11 cellular contexts compared by ENCODE assay signal in genomic region chr17:77842148-77842905, GRCh38.
DNase-seq lines count a peak whose midpoint lies in the region; ATAC-seq and TF ChIP-seq lines count a peak whose summit lies in the region.
"Had no signal": no experiment of that assay in that cellular context is flagged by ENCODE, and none has a peak within 500 bp of the region (broad histone marks: within the 10 kb centered on the region; RNA-seq: fewer than 3 reads in every experiment).

No MANE protein-coding gene starts in this region.

- peaks cover 7% of the 10 kb centered on the region for H3K4me1 Mint-ChIP-seq in MCF 10A (ENCODE audit: insufficient read depth, unreplicated experiment)
- peaks cover 66% of the 10 kb centered on the region for H3K4me1 Mint-ChIP-seq in stimulated activated naive CD8-positive, alpha-beta T cell treated with anti-CD3 and anti-CD28 coated beads, Interleukin-15, Interleukin-2, amounts not matched to agents 100 ng/mL and 50 ng/mL, for 24 hours (ENCODE audit: low read depth)

- H3K27ac Mint-ChIP-seq in MCF 10A (ENCODE audit: low read depth, unreplicated experiment): no peak overlapping the region
- peak overlapping the region; percentile 85 for H3K27ac Mint-ChIP-seq in stimulated activated naive CD8-positive, alpha-beta T cell treated with anti-CD3 and anti-CD28 coated beads, Interleukin-15, Interleukin-2, amounts not matched to agents 100 ng/mL and 50 ng/mL, for 24 hours

- H3K4me3 ChIP-seq in mammary epithelial cell (replicated peaks in 1 of 3; ENCODE audit: insufficient read depth in 1 of 3, low read depth in 2 of 3, low read length in 3 of 3): no peak overlapping the region
- H3K4me3 ChIP-seq: SJSA1, thoracic aorta had no signal

- H3K27me3 ChIP-seq in mammary epithelial cell (ENCODE audit: insufficient read depth, low read length): peaks cover 4% of the 10 kb centered on the region
- H3K27me3 ChIP-seq: SJSA1 had no signal

- peaks cover 11% of the 10 kb centered on the region for H3K9me3 Mint-ChIP-seq in MCF 10A (ENCODE audit: unreplicated experiment)
- no peaks in the 10 kb centered on the region for H3K9me3 Mint-ChIP-seq in stimulated activated naive CD8-positive, alpha-beta T cell treated with anti-CD3 and anti-CD28 coated beads, Interleukin-15, Interleukin-2, amounts not matched to agents 100 ng/mL and 50 ng/mL, for 24 hours

- H3K4me3 Mint-ChIP-seq in MCF 10A (ENCODE audit: unreplicated experiment): no peak overlapping the region
- no peak overlapping the region for H3K4me3 Mint-ChIP-seq in stimulated activated naive CD8-positive, alpha-beta T cell treated with anti-CD3 and anti-CD28 coated beads, Interleukin-15, Interleukin-2, amounts not matched to agents 100 ng/mL and 50 ng/mL, for 24 hours

- 81% methylated on average over 11 of the region's 11 CpGs for WGBS in mammary epithelial cell (ENCODE audit: low coverage, missing lambda C conversion rate)

- H3K27me3 Mint-ChIP-seq in MCF 10A (ENCODE audit: insufficient read depth, unreplicated experiment): no peaks in the 10 kb centered on the region
- peaks cover 7% of the 10 kb centered on the region for H3K27me3 Mint-ChIP-seq in stimulated activated naive CD8-positive, alpha-beta T cell treated with anti-CD3 and anti-CD28 coated beads, Interleukin-15, Interleukin-2, amounts not matched to agents 100 ng/mL and 50 ng/mL, for 24 hours

- no peaks in the 10 kb centered on the region for H3K79me2 ChIP-seq in mammary epithelial cell (ENCODE audit: insufficient read depth, low read length)

- H3K36me3 Mint-ChIP-seq in MCF 10A (ENCODE audit: insufficient read depth, unreplicated experiment): peaks cover 6% of the 10 kb centered on the region
- H3K36me3 Mint-ChIP-seq in stimulated activated naive CD8-positive, alpha-beta T cell treated with anti-CD3 and anti-CD28 coated beads, Interleukin-15, Interleukin-2, amounts not matched to agents 100 ng/mL and 50 ng/mL, for 24 hours (ENCODE audit: low read depth): no peaks in the 10 kb centered on the region

- dilution Hi-C loops in mammary epithelial cell (cut with HindIII; ENCODE audit: low sequenced_read_pairs): no loop called here

- peak; percentile 36 for DNase-seq in mammary epithelial cell
- DNase-seq in MCF 10A (ENCODE audit: unreplicated experiment): no peak
- peak; percentile 54 for DNase-seq in RWPE1 (ENCODE audit: low spot score)
- DNase-seq in fibroblast of peridontal ligament (ENCODE audit: extremely low read depth): peak; percentile 15
- DNase-seq in GM20000 (ENCODE audit: low spot score): no peak
- DNase-seq in occipital lobe (lab: John Stamatoyannopoulos, UW): no peak

- no peak overlapping the region for H2AFZ ChIP-seq in mammary epithelial cell (ENCODE audit: low read depth, low read length)

- intact Hi-C loops in mammary epithelial cell (cut with micrococcal nuclease): no loop called here
- intact Hi-C loops in MCF 10A (cut with micrococcal nuclease): no loop called here

- H4K20me1 ChIP-seq in mammary epithelial cell (ENCODE audit: insufficient read depth, low read length): no peaks in the 10 kb centered on the region

- H3K27ac ChIP-seq in mammary epithelial cell (ENCODE audit: insufficient read depth, low read depth, low read length) (no peak overlapping the region), RWPE1 (no peak overlapping the region)
- H3K27ac ChIP-seq: neutrophil, SJSA1, thoracic aorta had no signal

- no peak overlapping the region for H3K4me2 ChIP-seq in mammary epithelial cell (ENCODE audit: insufficient read depth, low read depth, low read length)

- no peaks in the 10 kb centered on the region for H3K36me3 ChIP-seq in mammary epithelial cell (ENCODE audit: insufficient read depth, low read length)
- H3K36me3 ChIP-seq: neutrophil, SJSA1, thoracic aorta had no signal

- CTCF ChIA-PET in mammary epithelial cell (lab: Charles Lee; ENCODE audit: low non-redundant PET): no interaction called here
- CTCF ChIA-PET in MCF 10A (lab: Yijun Ruan, JAX): no interaction called here
- CTCF ChIA-PET in RWPE1 (lab: Yijun Ruan, JAX): no interaction called here

- POLR2A ChIA-PET in MCF 10A (lab: Yijun Ruan, JAX) (interaction anchor here (0.8 to 1.4 kb wide), 2 partner anchors 8 to 70 kb away, joined by 3 to 4 read pairs; no protein-coding TSS in a partner anchor), RWPE1 (lab: Yijun Ruan, JAX; ENCODE audit: low non-redundant PET) (no interaction called here)

- no peak overlapping the region for H3K9ac ChIP-seq in mammary epithelial cell (ENCODE audit: insufficient read depth, low read length)

- TF ChIP-seq CTCF in mammary epithelial cell (conservative IDR thresholded peaks at IDR 0.05 in 1 of 2, IDR thresholded peaks at IDR 0.05 in 1 of 2; ENCODE audit: extremely low read depth in 1 of 2, insufficient read depth in 1 of 2, low read depth in 1 of 2, low read length in 2 of 2): no peak
- no peak for TF ChIP-seq CTCF in MCF 10A (IDR thresholded peaks at IDR 0.05; ENCODE audit: unreplicated experiment)
- TF ChIP-seq CTCF in RWPE1 (conservative IDR thresholded peaks at IDR 0.05; ENCODE audit: low read depth): no peak
- TF ChIP-seq CTCF in GM20000 (IDR thresholded peaks at IDR 0.05; ENCODE audit: extremely low read depth, missing control alignments): no peak

- H3K4me1 ChIP-seq in mammary epithelial cell (ENCODE audit: insufficient read depth, low read length): peaks cover 7% of the 10 kb centered on the region

- ATAC-seq in GM18511 (IDR thresholded peaks at IDR 0.05; ENCODE audit: unreplicated experiment): no peak

- peaks cover 12% of the 10 kb centered on the region for H3K9me3 ChIP-seq in mammary epithelial cell (replicated peaks; ENCODE audit: insufficient read depth, low read length)
- H3K9me3 ChIP-seq: neutrophil, SJSA1, thoracic aorta had no signal

- in situ Hi-C loops in mammary epithelial cell (cut with MboI; ENCODE audit: low sequenced_read_pairs in 2 of 2): no loop called here

- BruUV-seq in mammary epithelial cell (replicated peaks; lab: Mats Ljungman, UMichigan): no TSS peak
- BruUV-seq in MCF 10A (replicated peaks; lab: Mats Ljungman, UMichigan): no TSS peak

Comparison
In these comparisons a context has a peak if more than half of its experiments do, and no peak if none do; other contexts are left out.
1. DNase-seq: peak in mammary epithelial cell (single experiment), RWPE1 (single experiment) and fibroblast of peridontal ligament (single experiment); none in MCF 10A (single experiment), GM20000 (single experiment) and occipital lobe (single experiment).